ENCODE assay signal across 33 cellular contexts in genomic region chr2:2405780-2406179, GRCh38.
"Had no signal": no experiment of that assay in that cellular context is flagged by ENCODE, and none has a peak within 500 bp of the region (broad histone marks: within the 10 kb centered on the region; RNA-seq: fewer than 3 reads in every experiment).

No MANE protein-coding gene starts in this region.

- H3K36me3 ChIP-seq: adrenal gland, ascending aorta, brain microvascular endothelial cell, breast epithelium, cardiac muscle cell had no signal

- H3K4me3 ChIP-seq: adrenal gland, ascending aorta, body of pancreas, breast epithelium, cardiac muscle cell had no signal

- H3K4me1 ChIP-seq: adrenal gland, ascending aorta, body of pancreas, breast epithelium had no signal

- H3K9me3 ChIP-seq: body of pancreas had no signal

- ATAC-seq: activated naive CD4-positive, alpha-beta T cell treated with anti-CD3 and anti-CD28 coated beads, Interleukin-2, amount 50 U/mL, for 72 hours; activated naive CD8-positive, alpha-beta T cell treated with anti-CD3 and anti-CD28 coated beads, Interleukin-2, amount 50 U/mL, for 24 hours; activated T-cell treated with anti-CD3 and anti-CD28 coated beads, Interleukin-2, amount 50 U/mL, for 4 hours; activated T-cell treated with anti-CD3 and anti-CD28 coated beads, Interleukin-2, amount 50 U/mL, for 72 hours; activated T-helper 17 cell treated with anti-CD3 and anti-CD28 coated beads, Interleukin-2, amount 50 U/mL, for 72 hours; body of pancreas had no signal

- DNase-seq: activated effector memory CD4-positive, alpha-beta T cell treated with anti-CD3 and anti-CD28 coated beads, Interleukin-2, amount 50 U/mL, for 16 hours; activated effector memory CD4-positive, alpha-beta T cell treated with Interleukin-2 at 50 U/mL for 16 hours; activated gamma-delta T cell; activated gamma-delta T cell treated with Interleukin-2 at 50 U/mL for 16 hours; activated naive CD4-positive, alpha-beta T cell; activated naive CD4-positive, alpha-beta T cell treated with anti-CD3 and anti-CD28 coated beads for 36 hours; activated naive CD4-positive, alpha-beta T cell treated with anti-CD3 and anti-CD28 coated beads, Interleukin-2, amount 10 ng/mL, durations not matched to agents 7 days and 5 days; activated naive CD4-positive, alpha-beta T cell treated with anti-CD3 and anti-CD28 coated beads, Interleukin-2, amount 50 U/mL, for 16 hours; activated naive CD4-positive, alpha-beta T cell treated with Interleukin-2 at 50 U/mL for 16 hours; activated naive CD8-positive, alpha-beta T cell treated with anti-CD3 and anti-CD28 coated beads for 36 hours; activated naive CD8-positive, alpha-beta T cell treated with anti-CD3 and anti-CD28 coated beads, Interleukin-2, amount 10 ng/mL, durations not matched to agents 7 days and 5 days; activated naive CD8-positive, alpha-beta T cell treated with anti-CD3 and anti-CD28 coated beads, Interleukin-2, amount 50 U/mL, for 24 hours; activated T-cell treated with anti-CD3 and anti-CD28 coated beads, Interleukin-2, amount 50 U/mL, for 24 hours; activated T-cell treated with anti-CD3 and anti-CD28 coated beads, Interleukin-2, amount 50 U/mL, for 4 hours; activated T-cell treated with anti-CD3 and anti-CD28 coated beads, Interleukin-2, amount 50 U/mL, for 48 hours; activated T-cell treated with anti-CD3 and anti-CD28 coated beads, Interleukin-2, amount 50 U/mL, for 72 hours; adrenal gland; amniotic stem cell; amygdala; anterior cingulate cortex; aorta; body of pancreas; brain microvascular endothelial cell; caudate nucleus; central memory CD4-positive, alpha-beta T cell; cerebellar nuclear complex had no signal

- FAIRE-seq: astrocyte, bronchial epithelial cell had no signal

- H3K27ac ChIP-seq: adrenal gland, ascending aorta, body of pancreas, brain microvascular endothelial cell, breast epithelium, cardiac muscle cell had no signal

- H3K27me3 ChIP-seq: adrenal gland, ascending aorta, body of pancreas, brain microvascular endothelial cell, breast epithelium, cardiac muscle cell had no signal
